Comparison of ENCODE assay signal across 15 cellular contexts in the genomic region with DNA sequence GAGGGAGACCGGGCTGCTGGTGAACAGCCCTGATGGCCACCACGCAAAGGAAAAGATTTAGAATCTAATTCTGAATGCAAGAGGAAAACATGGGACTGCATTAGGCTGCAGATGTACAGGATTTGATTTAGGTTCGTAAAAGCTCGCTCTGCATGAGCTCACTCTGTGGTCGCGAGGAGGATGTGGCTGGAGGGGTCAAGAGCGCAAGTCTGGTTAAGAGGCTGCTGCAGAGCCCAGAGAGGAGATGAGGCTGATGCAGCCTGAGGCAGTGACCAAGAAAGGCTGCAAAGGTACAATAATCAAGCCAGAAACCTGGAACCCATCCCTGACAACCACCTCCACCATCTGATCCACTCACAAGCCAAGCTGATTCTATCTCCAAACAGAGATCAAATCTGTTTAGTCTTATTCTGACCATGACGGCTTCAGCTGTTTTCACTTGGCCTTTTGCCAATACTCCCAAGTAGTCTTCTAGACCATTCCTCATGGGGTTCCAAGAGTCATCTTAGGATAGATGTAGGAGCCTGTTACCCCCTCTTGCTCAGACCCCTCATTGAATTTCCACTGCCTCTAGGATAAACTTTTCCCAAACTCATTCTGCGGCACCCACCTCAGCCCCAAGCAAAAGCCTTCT. TPM values are rescaled to one million over a fixed set of nuclear protein-coding genes. Genes with fewer than 3 reads are reported as not detected.
DNase-seq lines count a peak whose midpoint lies in the region; ATAC-seq and TF ChIP-seq lines count a peak whose summit lies in the region.
"Had no signal": no experiment of that assay in that cellular context is flagged by ENCODE, and none has a peak within 500 bp of the region (broad histone marks: within the 10 kb centered on the region; RNA-seq: fewer than 3 reads in every experiment).

No MANE protein-coding gene starts in this region.

- WGBS in hepatocyte (ENCODE audit: low lambda C conversion rate, missing lambda C conversion rate), result 84% methylated on average over 9 of the region's 9 CpGs

- TF ChIP-seq POLR2A in Peyer's patch (IDR thresholded peaks at IDR 0.05) (no peak), uterus (IDR thresholded peaks at IDR 0.05) (no peak)

- no peaks in the 10 kb centered on the region for H3K27me3 ChIP-seq in Peyer's patch
- H3K27me3 ChIP-seq in uterus, result no peaks in the 10 kb centered on the region
- no peaks in the 10 kb centered on the region for H3K27me3 ChIP-seq in hepatocyte
- H3K27me3 ChIP-seq: BE2C had no signal

- ATAC-seq in naive thymus-derived CD8-positive, alpha-beta T cell, result no peak
- ATAC-seq: T-cell had no signal

- no peak overlapping the region for H3K4me2 ChIP-seq in hepatocyte

- no peaks in the 10 kb centered on the region for H3K36me3 ChIP-seq in Peyer's patch
- no peaks in the 10 kb centered on the region for H3K36me3 ChIP-seq in uterus
- H3K36me3 ChIP-seq in hepatocyte (replicated peaks; ENCODE audit: insufficient read depth, low read depth), result no peaks in the 10 kb centered on the region
- H3K36me3 ChIP-seq: BE2C had no signal

- TF ChIP-seq CTCF in Peyer's patch (IDR thresholded peaks at IDR 0.05) (no peak), fibroblast of villous mesenchyme (IDR thresholded peaks at IDR 0.05; ENCODE audit: insufficient read depth, low read depth, low read length) (no peak), uterus (IDR thresholded peaks at IDR 0.05) (no peak), hepatocyte (IDR thresholded peaks at IDR 0.05; ENCODE audit: poor library complexity) (no peak)

- H3K79me2 ChIP-seq in hepatocyte, result no peaks in the 10 kb centered on the region

- peak; percentile 1 to 4 for DNase-seq in stimulated activated CD8-positive, alpha-beta memory T cell treated with anti-CD3 and anti-CD28 coated beads, Interleukin-15, amount 100 ng/mL, for 4 hours (ENCODE audit: low read depth in 2 of 2)
- no peak for DNase-seq in stimulated activated CD8-positive, alpha-beta memory T cell treated with anti-CD3 and anti-CD28 coated beads, Interleukin-4, amount 100 ng/mL, for 48 hours
- DNase-seq in Peyer's patch, result peak in 2 of 3 donors; percentile 22 to 50
- peak; percentile 72 for DNase-seq in fibroblast of villous mesenchyme (ENCODE audit: low read depth)
- DNase-seq in naive thymus-derived CD8-positive, alpha-beta T cell, result no peak
- DNase-seq in uterus, result no peak
- DNase-seq in hepatocyte (ENCODE audit: low spot score), result no peak
- no peak for DNase-seq in activated T-cell treated with anti-CD3 and anti-CD28 coated beads, Interleukin-2, amount 50 U/mL, for 1 hour
- DNase-seq: activated CD8-positive, alpha-beta memory T cell treated with anti-CD3 and anti-CD28 coated beads, Interleukin-2, amount 50 U/mL, for 4 hours; BE2C; NCI-H187 treated with DMSO at 0.1 percent for 48 hours; NCI-H526; nephron progenitor cell; T-cell had no signal

- H3K27ac ChIP-seq in Peyer's patch (no peak overlapping the region), uterus (no peak overlapping the region), hepatocyte (no peak overlapping the region)
- H3K27ac ChIP-seq: VCaP had no signal

- peaks cover 0 to 3% (median 0%) of the 10 kb centered on the region in 4 donors for H3K9me3 ChIP-seq in Peyer's patch
- H3K9me3 ChIP-seq in uterus, result no peaks in the 10 kb centered on the region
- H3K9me3 ChIP-seq in hepatocyte (ENCODE audit: low read depth), result no peaks in the 10 kb centered on the region

- no peaks in the 10 kb centered on the region for H4K20me1 ChIP-seq in hepatocyte (ENCODE audit: insufficient read depth, poor library complexity, severe bottlenecking)

- H3K4me3 ChIP-seq in Peyer's patch (no peak overlapping the region), fibroblast of villous mesenchyme (ENCODE audit: low read depth, low read length) (no peak overlapping the region), uterus (no peak overlapping the region), hepatocyte (no peak overlapping the region)

- POLR2A ChIA-PET in naive thymus-derived CD8-positive, alpha-beta T cell (lab: Charles Lee), result no interaction called here

- no peaks in the 10 kb centered on the region for H3K4me1 ChIP-seq in Peyer's patch
- H3K4me1 ChIP-seq in uterus, result no peaks in the 10 kb centered on the region
- no peaks in the 10 kb centered on the region for H3K4me1 ChIP-seq in hepatocyte (ENCODE audit: insufficient read depth)
- H3K4me1 ChIP-seq: BE2C had no signal

- no peak overlapping the region for H3K4me3 Mint-ChIP-seq in naive thymus-derived CD8-positive, alpha-beta T cell
- H3K4me3 Mint-ChIP-seq: nephron progenitor cell, T-cell had no signal

- H3K36me3 Mint-ChIP-seq in naive thymus-derived CD8-positive, alpha-beta T cell, result peaks cover 0 to 2% (median 0%) of the 10 kb centered on the region in 3 donors
- H3K36me3 Mint-ChIP-seq: T-cell had no signal

- intact Hi-C loops in uterus (cut with DNase I; ENCODE audit: low total_unique reads), result no loop called here

- peaks cover 3 to 16% (median 11%) of the 10 kb centered on the region in 5 donors for H3K27me3 Mint-ChIP-seq in naive thymus-derived CD8-positive, alpha-beta T cell

- H3K4me1 Mint-ChIP-seq in naive thymus-derived CD8-positive, alpha-beta T cell, result peaks cover 0 to 15% (median 1%) of the 10 kb centered on the region in 4 donors

- no peak overlapping the region for H2AFZ ChIP-seq in hepatocyte

- H3K9me3 Mint-ChIP-seq in naive thymus-derived CD8-positive, alpha-beta T cell, result peaks cover 0 to 10% (median 0%) of the 10 kb centered on the region in 9 donors

- no peaks in the 10 kb centered on the region for H3K9me2 ChIP-seq in hepatocyte (replicated peaks; ENCODE audit: insufficient read depth)

- H3K27ac Mint-ChIP-seq in naive thymus-derived CD8-positive, alpha-beta T cell, result no peak overlapping the region
- H3K27ac Mint-ChIP-seq: nephron progenitor cell, T-cell had no signal

RNA-seq across cellular contexts. Expression of a gene that starts 58.9 kb away (rescaled TPM):
- total RNA-seq in Peyer's patch, result 10 to 100 TPM in 1 of 4 donors, 1 to 10 TPM in 3; 4.5 to 23.9 (median 5.9) TPM
- 16.4 and 28.7 TPM in 2 replicates for total RNA-seq in fibroblast of villous mesenchyme
- total RNA-seq in naive thymus-derived CD8-positive, alpha-beta T cell, result 100 to 1,000 TPM; 137 to 142 TPM
- polyA plus RNA-seq in naive thymus-derived CD8-positive, alpha-beta T cell, result 100 to 1,000 TPM in 2 of 3 donors, 10 to 100 TPM in 1; 52.9 to 140 (median 112) TPM
- total RNA-seq in uterus, result 10 to 100 TPM in 1 of 4 donors, 1 to 10 TPM in 2, not detected in 1; 3.0 to 15.6 (median 3.1) TPM
- total RNA-seq in hepatocyte, result 14.6 and 15.9 TPM in 2 replicates
- polyA plus RNA-seq in hepatocyte, result 30.0 and 40.3 TPM in 2 replicates

Comparison
In these comparisons a context has a peak if more than half of its experiments do, and no peak if none do; other contexts are left out.
1. DNase-seq: peak in stimulated activated CD8-positive, alpha-beta memory T cell treated with anti-CD3 and anti-CD28 coated beads, Interleukin-15, amount 100 ng/mL, for 4 hours (2 of 2), Peyer's patch (2 of 3) and fibroblast of villous mesenchyme (single experiment); none in stimulated activated CD8-positive, alpha-beta memory T cell treated with anti-CD3 and anti-CD28 coated beads, Interleukin-4, amount 100 ng/mL, for 48 hours (single experiment), naive thymus-derived CD8-positive, alpha-beta T cell (0 of 10), uterus (0 of 2), hepatocyte (single experiment) and activated T-cell treated with anti-CD3 and anti-CD28 coated beads, Interleukin-2, amount 50 U/mL, for 1 hour (single experiment).